Comparison of ENCODE assay signal across 12 cellular contexts in genomic region chr4:41358626-41359025, GRCh38.
DNase-seq lines count a peak whose midpoint lies in the region; ATAC-seq and TF ChIP-seq lines count a peak whose summit lies in the region.
"Had no signal": no experiment of that assay in that cellular context is flagged by ENCODE, and none has a peak within 500 bp of the region (broad histone marks: within the 10 kb centered on the region; RNA-seq: fewer than 3 reads in every experiment).

No MANE protein-coding gene starts in this region.

- H3K9me3 ChIP-seq in breast epithelium, result no peaks in the 10 kb centered on the region
- no peaks in the 10 kb centered on the region for H3K9me3 ChIP-seq in mammary epithelial cell (replicated peaks; ENCODE audit: insufficient read depth, low read length)
- no peaks in the 10 kb centered on the region for H3K9me3 ChIP-seq in right lobe of liver
- no peaks in the 10 kb centered on the region for H3K9me3 ChIP-seq in OCI-LY7 (ENCODE audit: low read length)

- H3K9me2 ChIP-seq in OCI-LY7 (ENCODE audit: insufficient read depth, low read length), result no peaks in the 10 kb centered on the region

- in situ Hi-C loops in mammary epithelial cell (cut with MboI; ENCODE audit: low sequenced_read_pairs in 2 of 2), result no loop called here

- H3K4me2 ChIP-seq in mammary epithelial cell (ENCODE audit: insufficient read depth, low read depth, low read length) (no peak overlapping the region), OCI-LY7 (ENCODE audit: low read length) (no peak overlapping the region)

- dilution Hi-C loops in mammary epithelial cell (cut with HindIII; ENCODE audit: low sequenced_read_pairs), result no loop called here

- H3K4me1 Mint-ChIP-seq in immature natural killer cell, result no peaks in the 10 kb centered on the region
- H3K4me1 Mint-ChIP-seq: activated CD4-positive, alpha-beta T cell treated with anti-CD3 and anti-CD28 coated beads, Interleukin-2, amount 10 ng/mL, durations not matched to agents 7 days and 5 days had no signal

- WGBS in mammary epithelial cell (ENCODE audit: low coverage, missing lambda C conversion rate), result 65% methylated on average over 2 of the region's 3 CpGs
- WGBS in right lobe of liver (ENCODE audit: insufficient coverage, low coverage, low lambda C conversion rate, missing lambda C conversion rate), result 33% methylated on average over 3 of the region's 3 CpGs

- CTCF ChIA-PET in mammary epithelial cell (lab: Charles Lee; ENCODE audit: low non-redundant PET) (no interaction called here), OCI-LY7 (lab: Charles Lee; ENCODE audit: unreplicated experiment) (no interaction called here)

- H4K20me1 ChIP-seq in mammary epithelial cell (ENCODE audit: insufficient read depth, low read length) (no peaks in the 10 kb centered on the region), OCI-LY7 (ENCODE audit: insufficient read depth, low read length) (no peaks in the 10 kb centered on the region)

- TF ChIP-seq POLR2A in breast epithelium (IDR thresholded peaks at IDR 0.05), result no peak
- TF ChIP-seq POLR2A in right lobe of liver (IDR thresholded peaks at IDR 0.05), result no peak

- H3K36me3 ChIP-seq in breast epithelium (no peaks in the 10 kb centered on the region), mammary epithelial cell (ENCODE audit: insufficient read depth, low read length) (no peaks in the 10 kb centered on the region), right lobe of liver (no peaks in the 10 kb centered on the region), OCI-LY7 (ENCODE audit: insufficient read depth, low read length) (no peaks in the 10 kb centered on the region)

- intact Hi-C loops in breast epithelium (cut with DNase I; ENCODE audit: low total_unique reads) (no loop called here), mammary epithelial cell (cut with micrococcal nuclease) (no loop called here), right lobe of liver (cut with DNase I) (no loop called here), OCI-LY7 (cut with micrococcal nuclease; ENCODE audit: unreplicated experiment) (no loop called here)

- no peak overlapping the region for H3K27ac Mint-ChIP-seq in immature natural killer cell
- H3K27ac Mint-ChIP-seq: activated CD4-positive, alpha-beta T cell treated with anti-CD3 and anti-CD28 coated beads, Interleukin-2, amount 10 ng/mL, durations not matched to agents 7 days and 5 days; stimulated activated naive B cell treated with anti-CD40 and anti-IgM and Interleukin-4, amounts not matched to agents 10 μg/mL and 1 μg/mL and 100 μg/mL, for 72 hours had no signal

- H3K4me1 ChIP-seq in breast epithelium (no peaks in the 10 kb centered on the region), mammary epithelial cell (ENCODE audit: insufficient read depth, low read length) (peaks cover 11% of the 10 kb centered on the region), right lobe of liver (peaks cover 0 to 3% (median under 1%) of the 10 kb centered on the region in 4 donors), OCI-LY7 (ENCODE audit: insufficient read depth, low read length, poor library complexity, severe bottlenecking) (no peaks in the 10 kb centered on the region)

- TF ChIP-seq CTCF in breast epithelium (IDR thresholded peaks at IDR 0.05), result no peak
- no peak for TF ChIP-seq CTCF in mammary epithelial cell (conservative IDR thresholded peaks at IDR 0.05 in 1 of 2, IDR thresholded peaks at IDR 0.05 in 1 of 2; ENCODE audit: extremely low read depth in 1 of 2, insufficient read depth in 1 of 2, low read depth in 1 of 2, low read length in 2 of 2)
- no peak for TF ChIP-seq CTCF in right lobe of liver (IDR thresholded peaks at IDR 0.05)
- TF ChIP-seq CTCF in OCI-LY7 (conservative IDR thresholded peaks at IDR 0.05; ENCODE audit: low read length), result no peak

- H3K27me3 ChIP-seq in breast epithelium, result no peaks in the 10 kb centered on the region
- H3K27me3 ChIP-seq in mammary epithelial cell (ENCODE audit: insufficient read depth, low read length), result peaks cover 22% of the 10 kb centered on the region
- H3K27me3 ChIP-seq in right lobe of liver, result no peaks in the 10 kb centered on the region

- peaks cover 8 to 11% (median 10%) of the 10 kb centered on the region in 3 donors for H3K27me3 Mint-ChIP-seq in immature natural killer cell (ENCODE audit: low read depth in 3 of 3)

- H3K9me3 Mint-ChIP-seq in immature natural killer cell, result peaks cover 0 to 6% (median under 1%) of the 10 kb centered on the region in 6 donors
- H3K9me3 Mint-ChIP-seq: activated CD4-positive, alpha-beta T cell treated with anti-CD3 and anti-CD28 coated beads, Interleukin-2, amount 10 ng/mL, durations not matched to agents 7 days and 5 days had no signal

- no TSS peak for BruUV-seq in mammary epithelial cell (replicated peaks; lab: Mats Ljungman, UMichigan)
- no TSS peak for BruUV-seq in OCI-LY7 (replicated peaks; lab: Mats Ljungman, UMichigan)

- H2AFZ ChIP-seq in mammary epithelial cell (ENCODE audit: low read depth, low read length), result no peak overlapping the region
- H2AFZ ChIP-seq in OCI-LY7 (ENCODE audit: low read length), result no peak overlapping the region

- H3K4me3 ChIP-seq in breast epithelium, result no peak overlapping the region
- no peak overlapping the region for H3K4me3 ChIP-seq in mammary epithelial cell (replicated peaks in 1 of 3; ENCODE audit: insufficient read depth in 1 of 3, low read depth in 2 of 3, low read length in 3 of 3)
- no peak overlapping the region for H3K4me3 ChIP-seq in right lobe of liver
- H3K4me3 ChIP-seq in OCI-LY7 (ENCODE audit: low read depth, low read length, poor library complexity, severe bottlenecking), result no peak overlapping the region
- H3K4me3 ChIP-seq: SK-N-MC had no signal

- DNase-seq in breast epithelium (ENCODE audit: low spot score in 2 of 2) (no peak), mammary epithelial cell (no peak), astrocyte of the hippocampus (ENCODE audit: low read depth, low spot score) (peak; percentile 41), right lobe of liver (peak in 2 of 3 donors; percentile 73 to 74), OCI-LY7 (ENCODE audit: low spot score) (no peak), immature natural killer cell (no peak)
- no peak for DNase-seq in activated CD8-positive, alpha-beta memory T cell treated with anti-CD3 and anti-CD28 coated beads, Interleukin-2, amount 50 U/mL, for 4 hours
- DNase-seq in activated effector memory CD4-positive, alpha-beta T cell treated with anti-CD3 and anti-CD28 coated beads, Interleukin-2, amount 50 U/mL, for 16 hours, result no peak
- DNase-seq: activated CD4-positive, alpha-beta T cell treated with anti-CD3 and anti-CD28 coated beads, Interleukin-2, amount 10 ng/mL, durations not matched to agents 7 days and 5 days; activated naive CD4-positive, alpha-beta T cell treated with Interleukin-2 at 50 U/mL for 16 hours; stimulated activated naive B cell treated with anti-CD40 and anti-IgM and Interleukin-4, amounts not matched to agents 10 μg/mL and 1 μg/mL and 100 μg/mL, for 72 hours had no signal

- H3K27ac ChIP-seq in breast epithelium (peak overlapping the region; percentile 48 to 76), mammary epithelial cell (ENCODE audit: insufficient read depth, low read depth, low read length) (no peak overlapping the region), right lobe of liver (peak overlapping the region; percentile 33 to 80 (median 73)), OCI-LY7 (ENCODE audit: low read depth, low read length, poor library complexity, severe bottlenecking) (no peak overlapping the region)
- H3K27ac ChIP-seq: SK-N-MC had no signal

- no peaks in the 10 kb centered on the region for H3K36me3 Mint-ChIP-seq in immature natural killer cell

- no peak overlapping the region for H3K4me3 Mint-ChIP-seq in immature natural killer cell
- H3K4me3 Mint-ChIP-seq: activated CD4-positive, alpha-beta T cell treated with anti-CD3 and anti-CD28 coated beads, Interleukin-2, amount 10 ng/mL, durations not matched to agents 7 days and 5 days; stimulated activated naive B cell treated with anti-CD40 and anti-IgM and Interleukin-4, amounts not matched to agents 10 μg/mL and 1 μg/mL and 100 μg/mL, for 72 hours had no signal

- no peaks in the 10 kb centered on the region for H3K79me2 ChIP-seq in mammary epithelial cell (ENCODE audit: insufficient read depth, low read length)
- H3K79me2 ChIP-seq in OCI-LY7 (ENCODE audit: insufficient read depth, low read depth, low read length), result no peaks in the 10 kb centered on the region

- no peak overlapping the region for H3K9ac ChIP-seq in mammary epithelial cell (ENCODE audit: insufficient read depth, low read length)

- POLR2A ChIA-PET in OCI-LY7 (lab: Charles Lee), result no interaction called here

- peak; percentile 40 to 78 (median 62) for ATAC-seq in right lobe of liver
- ATAC-seq: stimulated activated naive B cell treated with anti-CD40 and anti-IgM and Interleukin-4, amounts not matched to agents 10 μg/mL and 1 μg/mL and 100 μg/mL, for 72 hours had no signal

Comparison
In these comparisons a context has a peak if more than half of its experiments do, and no peak if none do; other contexts are left out.
1. H3K27ac ChIP-seq: peak in breast epithelium (2 of 2) and right lobe of liver (3 of 3); none in mammary epithelial cell (single experiment) and OCI-LY7 (single experiment).
2. DNase-seq: peak in astrocyte of the hippocampus (single experiment) and right lobe of liver (2 of 3); none in breast epithelium (0 of 2), mammary epithelial cell (single experiment), OCI-LY7 (single experiment), immature natural killer cell (0 of 3), activated CD8-positive, alpha-beta memory T cell treated with anti-CD3 and anti-CD28 coated beads, Interleukin-2, amount 50 U/mL, for 4 hours (single experiment) and activated effector memory CD4-positive, alpha-beta T cell treated with anti-CD3 and anti-CD28 coated beads, Interleukin-2, amount 50 U/mL, for 16 hours (single experiment).